ENCODE assay signal across 8 cellular contexts in the genomic region with DNA sequence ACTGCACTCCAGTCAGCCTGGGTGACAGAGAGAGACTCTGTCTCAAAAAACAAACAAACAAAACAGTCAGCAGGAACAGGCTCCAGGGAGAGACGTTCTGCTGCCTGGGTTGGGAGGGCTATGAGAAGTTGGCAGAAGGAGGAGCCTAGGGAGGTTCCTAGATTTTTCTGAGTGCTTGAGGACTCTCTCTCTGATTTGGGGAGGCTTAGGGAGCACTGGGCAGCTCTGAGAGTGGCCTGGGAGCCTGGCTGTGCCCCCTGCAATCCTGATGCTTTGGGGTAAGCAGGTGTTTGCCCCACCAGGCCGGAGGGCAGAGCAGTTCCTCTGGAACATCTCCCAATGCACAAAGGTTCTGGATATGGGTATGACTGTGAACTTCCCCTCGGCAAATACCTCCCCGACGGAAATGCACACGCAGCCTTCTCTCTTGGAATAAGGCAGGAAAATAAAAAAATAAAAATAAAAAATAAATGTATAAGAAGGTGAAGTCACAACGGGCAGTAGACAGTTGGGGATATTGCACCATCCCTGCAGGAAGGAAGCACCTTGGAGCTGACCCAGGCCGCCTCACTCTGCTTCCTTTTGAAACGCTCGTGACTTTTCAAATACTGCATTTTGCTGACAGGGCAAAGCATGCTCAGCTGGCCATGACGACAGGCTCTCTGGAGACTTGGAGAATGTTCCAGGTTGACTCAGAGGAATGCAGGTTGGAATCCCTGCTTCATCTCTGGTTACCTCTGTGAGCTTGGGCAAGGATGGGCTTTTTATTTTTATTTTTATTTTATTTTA. TPM values are rescaled to one million over a fixed set of nuclear protein-coding genes. Genes with fewer than 3 reads are reported as not detected.
A peak's percentile ranks its signal among the peaks of the same experiment; 100 is the strongest.
DNase-seq lines count a peak whose midpoint lies in the region; ATAC-seq and TF ChIP-seq lines count a peak whose summit lies in the region.

No MANE protein-coding gene starts in this region.

- POLR2A ChIA-PET in RWPE1 (lab: Yijun Ruan, JAX; ENCODE audit: low non-redundant PET): interaction anchor here (0.6 kb wide), 1 partner anchor 16 kb away, joined by 4 read pairs; no protein-coding TSS in a partner anchor

- peak overlapping the region; percentile 91 for H3K27ac ChIP-seq in RWPE1

- intact Hi-C loops in CD14-positive monocyte (cut with micrococcal nuclease): loop anchor here (1.0 to 2.0 kb wide), 3 partner anchors 9 to 48 kb away; partner anchors contain the start of genes COPE (in 1 of the 2) and DDX49 (in 1 of the 2)

- ATAC-seq in omental fat pad (ENCODE audit: low FRiP score) (peak; percentile 61), HG03025 (IDR thresholded peaks at IDR 0.05; ENCODE audit: low FRiP score, unreplicated experiment) (no peak)
- no peak for ATAC-seq in stimulated activated naive B cell treated with anti-CD40 and anti-IgM and Interleukin-4, amounts not matched to agents 10 μg/mL and 1 μg/mL and 100 μg/mL, for 72 hours (replicated peaks)

- TF ChIP-seq CTCF in CD14-positive monocyte (IDR thresholded peaks at IDR 0.05) (no peak), RWPE1 (conservative IDR thresholded peaks at IDR 0.05; ENCODE audit: low read depth) (no peak), omental fat pad (IDR thresholded peaks at IDR 0.05) (no peak)

- H3K27me3 Mint-ChIP-seq in CD14-positive monocyte (ENCODE audit: low read depth in 3 of 3): peaks cover 0 to 1% (median 1%) of the 10 kb centered on the region in 3 donors
- H3K27me3 Mint-ChIP-seq in stimulated activated naive B cell treated with anti-CD40 and anti-IgM and Interleukin-4, amounts not matched to agents 10 μg/mL and 1 μg/mL and 100 μg/mL, for 72 hours: peaks cover 8 to 19% of the 10 kb centered on the region in 2 donors

- H3K27ac Mint-ChIP-seq in CD14-positive monocyte: peak overlapping the region; percentile 97 to 99 (median 98)
- H3K27ac Mint-ChIP-seq in stimulated activated naive B cell treated with anti-CD40 and anti-IgM and Interleukin-4, amounts not matched to agents 10 μg/mL and 1 μg/mL and 100 μg/mL, for 72 hours: no peak overlapping the region

- H3K9me3 Mint-ChIP-seq in CD14-positive monocyte: peaks cover 0 to 1% (median 0%) of the 10 kb centered on the region in 7 donors
- no peaks in the 10 kb centered on the region for H3K9me3 Mint-ChIP-seq in stimulated activated naive B cell treated with anti-CD40 and anti-IgM and Interleukin-4, amounts not matched to agents 10 μg/mL and 1 μg/mL and 100 μg/mL, for 72 hours

- CTCF ChIA-PET in RWPE1 (lab: Yijun Ruan, JAX): no interaction called here

- peak; percentile 93 for DNase-seq in CD14-positive monocyte (ENCODE audit: low spot score)
- DNase-seq in RWPE1 (ENCODE audit: low spot score): peak; percentile 64
- DNase-seq in fibroblast of gingiva (ENCODE audit: low read depth): peak; percentile 61
- peak; percentile 44 for DNase-seq in omental fat pad (ENCODE audit: low spot score)
- no peak for DNase-seq in NCI-H2171 treated with DMSO at 0.1 percent for 48 hours (lab: John Stamatoyannopoulos, UW)
- no peak for DNase-seq in activated CD4-positive, CD25-positive, alpha-beta regulatory T cell (lab: John Stamatoyannopoulos, UW)
- DNase-seq in stimulated activated naive B cell treated with anti-CD40 and anti-IgM and Interleukin-4, amounts not matched to agents 10 μg/mL and 1 μg/mL and 100 μg/mL, for 72 hours: no peak

- H3K4me3 Mint-ChIP-seq in CD14-positive monocyte: peak overlapping the region; percentile 16 to 84
- H3K4me3 Mint-ChIP-seq in stimulated activated naive B cell treated with anti-CD40 and anti-IgM and Interleukin-4, amounts not matched to agents 10 μg/mL and 1 μg/mL and 100 μg/mL, for 72 hours: no peak overlapping the region

- peaks cover 53% of the 10 kb centered on the region for H3K4me1 Mint-ChIP-seq in CD14-positive monocyte
- no peaks in the 10 kb centered on the region for H3K4me1 Mint-ChIP-seq in stimulated activated naive B cell treated with anti-CD40 and anti-IgM and Interleukin-4, amounts not matched to agents 10 μg/mL and 1 μg/mL and 100 μg/mL, for 72 hours

- H3K36me3 Mint-ChIP-seq in CD14-positive monocyte: peaks cover 0 to 2% of the 10 kb centered on the region in 2 donors
- H3K36me3 Mint-ChIP-seq in stimulated activated naive B cell treated with anti-CD40 and anti-IgM and Interleukin-4, amounts not matched to agents 10 μg/mL and 1 μg/mL and 100 μg/mL, for 72 hours: no peaks in the 10 kb centered on the region

RNA-seq across cellular contexts. Expression of gene HOMER3, which starts 26.5 kb away (rescaled TPM):
- 10 to 100 TPM; 45.1 to 49.4 TPM for polyA plus RNA-seq in CD14-positive monocyte
- 10 to 100 TPM; 16.6 to 47.8 (median 40.6) TPM for total RNA-seq in omental fat pad

RNA-seq across cellular contexts. Expression of gene DDX49, which starts 48.0 kb away (rescaled TPM):
- 10 to 100 TPM; 24.0 to 27.5 TPM for polyA plus RNA-seq in CD14-positive monocyte
- 10 to 100 TPM; 29.8 to 73.9 (median 36.6) TPM for total RNA-seq in omental fat pad

RNA-seq across cellular contexts. Expression of gene COPE, which starts 48.4 kb away (rescaled TPM):
- 100 to 1,000 TPM; 331 to 345 TPM for polyA plus RNA-seq in CD14-positive monocyte
- 100 to 1,000 TPM; 158 to 202 (median 169) TPM for total RNA-seq in omental fat pad

Comparison
In these comparisons a context has a peak if more than half of its experiments do, and no peak if none do; other contexts are left out.
1. DNase-seq: peak in CD14-positive monocyte (single experiment), RWPE1 (single experiment), fibroblast of gingiva (single experiment) and omental fat pad (single experiment); none in NCI-H2171 treated with DMSO at 0.1 percent for 48 hours (single experiment), activated CD4-positive, CD25-positive, alpha-beta regulatory T cell (0 of 4) and stimulated activated naive B cell treated with anti-CD40 and anti-IgM and Interleukin-4, amounts not matched to agents 10 μg/mL and 1 μg/mL and 100 μg/mL, for 72 hours (single experiment).
2. H3K4me3 Mint-ChIP-seq: peak in CD14-positive monocyte (2 of 2); none in stimulated activated naive B cell treated with anti-CD40 and anti-IgM and Interleukin-4, amounts not matched to agents 10 μg/mL and 1 μg/mL and 100 μg/mL, for 72 hours (0 of 2).